Comparison of ENCODE assay signal across 1 cellular context in genomic region chr1:64186138-64186897, GRCh38.
TF ChIP-seq lines count a peak whose summit lies in the region.

No MANE protein-coding gene starts in this region.

TF ChIP-seq in GM12878, 131 proteins besides CTCF, POLR2A, EP300 and RAD21 (continued from another document):
- TF ChIP-seq ZNF687 (IDR thresholded peaks at IDR 0.05) = 0 out of 2 replicates have a peak, but pooled peaks have one; percentile 8
- no peak for TF ChIP-seq NR2C2 (IDR thresholded peaks at IDR 0.05; ENCODE audit: borderline replicate concordance, control insufficient read depth, insufficient read length, low read depth)
- no peak for TF ChIP-seq KDM1A (IDR thresholded peaks at IDR 0.05; ENCODE audit: borderline replicate concordance)
- no peak for TF ChIP-seq CREB1 (IDR thresholded peaks at IDR 0.05; ENCODE audit: low read depth)
- no peak for TF ChIP-seq TARDBP (IDR thresholded peaks at IDR 0.05; ENCODE audit: borderline replicate concordance)
- peak; percentile 64; the same call in 1 of the 2 replicates for TF ChIP-seq SPI1 (IDR thresholded peaks at IDR 0.05; ENCODE audit: borderline replicate concordance, insufficient read depth, low read depth, low read length)
TF ChIP-seq in GM12878: peak in this region for 2.
